Comparison of ENCODE assay signal across 11 cellular contexts in the genomic region with DNA sequence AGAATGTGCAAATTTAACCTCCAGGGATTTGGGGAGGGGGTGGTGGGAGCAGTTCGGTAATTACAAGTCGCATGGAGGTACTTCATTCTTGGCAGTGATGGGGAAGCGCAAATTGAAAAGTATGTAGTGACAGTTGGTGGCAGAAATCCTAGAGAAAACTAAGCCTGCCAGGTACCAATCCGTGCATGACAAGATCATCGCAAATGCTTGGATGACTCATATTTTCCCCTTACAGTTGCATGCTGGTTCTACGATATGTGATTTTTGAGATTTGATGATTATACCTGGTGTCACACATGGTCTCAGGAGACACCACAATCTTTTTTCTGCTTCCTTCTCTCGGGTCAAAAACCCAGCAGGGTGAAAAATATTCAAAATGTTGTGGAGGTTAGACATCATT.
DNase-seq lines count a peak whose midpoint lies in the region; ATAC-seq and TF ChIP-seq lines count a peak whose summit lies in the region.
"Had no signal": no experiment of that assay in that cellular context is flagged by ENCODE, and none has a peak within 500 bp of the region (broad histone marks: within the 10 kb centered on the region; RNA-seq: fewer than 3 reads in every experiment).

No MANE protein-coding gene starts in this region.

- TF ChIP-seq CTCF in GM10266 (IDR thresholded peaks at IDR 0.05; ENCODE audit: control insufficient read depth, insufficient read depth, low read depth, missing control alignments) = no peak

- DNase-seq in GM10266 (ENCODE audit: extremely low spot score) (peak; percentile 55), SHP77 treated with DMSO at 0.1 percent for 48 hours (lab: John Stamatoyannopoulos, UW) (peak; percentile 53), NOMO-1 treated with dmso at 0.1 percent for 144 hours (lab: John Stamatoyannopoulos, UW; ENCODE audit: unreplicated experiment) (no peak), hepatic stellate cell (ENCODE audit: low spot score) (no peak), hypothalamus (lab: John Stamatoyannopoulos, UW) (no peak)
- DNase-seq: amygdala, foreskin keratinocyte, GF-D8 had no signal

- ATAC-seq in GM19467 (IDR thresholded peaks at IDR 0.05; ENCODE audit: unreplicated experiment) (peak; percentile 75), HG03442 (IDR thresholded peaks at IDR 0.05; ENCODE audit: unreplicated experiment) (peak; percentile 95), GM19035 (IDR thresholded peaks at IDR 0.05; ENCODE audit: unreplicated experiment) (no peak)
- ATAC-seq: foreskin keratinocyte had no signal

Comparison
In these comparisons a context has a peak if more than half of its experiments do, and no peak if none do; other contexts are left out.
1. DNase-seq: peak in GM10266 (single experiment) and SHP77 treated with DMSO at 0.1 percent for 48 hours (single experiment); none in NOMO-1 treated with dmso at 0.1 percent for 144 hours (single experiment), hepatic stellate cell (single experiment) and hypothalamus (0 of 51).